Comparison of ENCODE assay signal across 9 cellular contexts in genomic region chr19:48997972-48998371, GRCh38. TPM values are rescaled to one million over a fixed set of nuclear protein-coding genes. Genes with fewer than 3 reads are reported as not detected.
DNase-seq lines count a peak whose midpoint lies in the region; ATAC-seq and TF ChIP-seq lines count a peak whose summit lies in the region.
"Had no signal": no experiment of that assay in that cellular context is flagged by ENCODE, and none has a peak within 500 bp of the region (broad histone marks: within the 10 kb centered on the region; RNA-seq: fewer than 3 reads in every experiment).

No MANE protein-coding gene starts in this region.

- no peak overlapping the region for H3K27ac Mint-ChIP-seq in activated naive CD8-positive, alpha-beta T cell treated with anti-CD3 and anti-CD28 coated beads, Interleukin-2, amount 50 U/mL, for 24 hours

- H3K79me2 ChIP-seq in PC-9 (ENCODE audit: low read depth) = peaks cover 47% of the 10 kb centered on the region

- H3K4me1 Mint-ChIP-seq in activated naive CD8-positive, alpha-beta T cell treated with anti-CD3 and anti-CD28 coated beads, Interleukin-2, amount 50 U/mL, for 24 hours = peaks cover 21% of the 10 kb centered on the region

- DNase-seq in AG09319 (ENCODE audit: extremely low read depth, low read depth) (no peak), PC-9 (peak in 1 of 2 experiments; percentile 57), lower lobe of right lung (peak; percentile 57), DMS153 treated with DMSO at 0.1 percent for 48 hours (lab: John Stamatoyannopoulos, UW; ENCODE audit: unreplicated experiment) (no peak), ureter (ENCODE audit: low spot score) (no peak)
- peak; percentile 71 for DNase-seq in activated naive CD8-positive, alpha-beta T cell treated with anti-CD3 and anti-CD28 coated beads, Interleukin-2, amount 50 U/mL, for 24 hours

- H3K36me3 ChIP-seq in PC-9 (ENCODE audit: low read depth) (peaks cover 20% of the 10 kb centered on the region), lower lobe of right lung (peaks cover 10% of the 10 kb centered on the region)

- intact Hi-C loops in PC-9 (cut with micrococcal nuclease; ENCODE audit: unreplicated experiment) = loop anchor here (2.0 to 10.0 kb wide), 3 partner anchors 77 to 647 kb away; partner anchors contain the start of genes CA11, RRAS and SCAF1
- intact Hi-C loops in lower lobe of right lung (cut with DNase I) = no loop called here

- H3K4me3 Mint-ChIP-seq in activated naive CD8-positive, alpha-beta T cell treated with anti-CD3 and anti-CD28 coated beads, Interleukin-2, amount 50 U/mL, for 24 hours = no peak overlapping the region

- H3F3A ChIP-seq in PC-9 (ENCODE audit: insufficient read depth, low read depth) = peaks cover 21% of the 10 kb centered on the region

- H3K4me3 ChIP-seq in GM12875 (ENCODE audit: low read depth, low read length) (no peak overlapping the region), PC-9 (no peak overlapping the region), lower lobe of right lung (no peak overlapping the region)

- TF ChIP-seq CTCF in AG09319 (IDR thresholded peaks at IDR 0.05; ENCODE audit: low read depth, low read length) (peak; percentile 35), GM12875 (IDR thresholded peaks at IDR 0.05; ENCODE audit: borderline replicate concordance, insufficient read depth, low read depth, low read length) (peak; percentile 51; the same call in 1 of the 2 replicates), PC-9 (conservative IDR thresholded peaks at IDR 0.05) (peak; percentile 74), lower lobe of right lung (IDR thresholded peaks at IDR 0.05) (peak; percentile 42)

- H3K4me2 ChIP-seq in PC-9 = no peak overlapping the region

- CTCF ChIA-PET in PC-9 (lab: Charles Lee) = interaction anchor here (0.5 to 0.7 kb wide), 5 partner anchors 156 to 417 kb away, joined by 3 to 7 read pairs (median 4); no protein-coding TSS in a partner anchor

- POLR2A ChIA-PET in PC-9 (lab: Charles Lee; ENCODE audit: unreplicated experiment) = no interaction called here

- H3K27me3 Mint-ChIP-seq in activated naive CD8-positive, alpha-beta T cell treated with anti-CD3 and anti-CD28 coated beads, Interleukin-2, amount 50 U/mL, for 24 hours = no peaks in the 10 kb centered on the region

- H3K27ac ChIP-seq in PC-9 = no peak overlapping the region
- H3K27ac ChIP-seq in lower lobe of right lung = no peak overlapping the region

- H3K27me3 ChIP-seq in PC-9 (ENCODE audit: insufficient read depth, low read depth) (no peaks in the 10 kb centered on the region), lower lobe of right lung (ENCODE audit: low read depth) (no peaks in the 10 kb centered on the region)

- no peak for ATAC-seq in activated naive CD8-positive, alpha-beta T cell treated with anti-CD3 and anti-CD28 coated beads, Interleukin-2, amount 50 U/mL, for 24 hours
- ATAC-seq in lower lobe of right lung = no peak
- no peak for ATAC-seq in GM18517 (IDR thresholded peaks at IDR 0.05; ENCODE audit: unreplicated experiment)

- BruUV-seq in PC-9 (replicated peaks; lab: Mats Ljungman, UMichigan) = no TSS peak

- H3K4me1 ChIP-seq in PC-9 (replicated peaks; ENCODE audit: insufficient read depth) = peaks cover 9% of the 10 kb centered on the region
- H3K4me1 ChIP-seq in lower lobe of right lung = peaks cover 12% of the 10 kb centered on the region

- no peaks in the 10 kb centered on the region for H3K9me3 Mint-ChIP-seq in activated naive CD8-positive, alpha-beta T cell treated with anti-CD3 and anti-CD28 coated beads, Interleukin-2, amount 50 U/mL, for 24 hours

- H3K9me3 ChIP-seq in PC-9 (ENCODE audit: insufficient read depth, low read depth) = no peaks in the 10 kb centered on the region
- H3K9me3 ChIP-seq in lower lobe of right lung = no peaks in the 10 kb centered on the region

- no peak overlapping the region for H2AFZ ChIP-seq in PC-9

- H3K9me2 ChIP-seq in PC-9 (ENCODE audit: insufficient read depth) = no peaks in the 10 kb centered on the region

- H4K20me1 ChIP-seq in PC-9 (ENCODE audit: insufficient read depth) = peaks cover 58% of the 10 kb centered on the region

- H3K36me3 Mint-ChIP-seq in activated naive CD8-positive, alpha-beta T cell treated with anti-CD3 and anti-CD28 coated beads, Interleukin-2, amount 50 U/mL, for 24 hours (ENCODE audit: low read depth) = peaks cover 28% of the 10 kb centered on the region

RNA-seq across cellular contexts. Expression of gene RUVBL2, which starts 4.3 kb away (rescaled TPM):
- total RNA-seq in PC-9 (2021) (175 and 179 TPM in 2 replicates), lower lobe of right lung (45.3 TPM), ureter (66.7 TPM)

RNA-seq across cellular contexts. Expression of gene GYS1, which starts 4.9 kb away (rescaled TPM):
- total RNA-seq in PC-9 (2021) (47.5 and 54.2 TPM in 2 replicates), lower lobe of right lung (24.8 TPM), ureter (73.8 TPM)

RNA-seq across cellular contexts. Expression of gene LHB, which starts 18.9 kb away (rescaled TPM):
- total RNA-seq in PC-9 (2021) = 1.6 and 3.5 TPM in 2 replicates
- total RNA-seq in lower lobe of right lung = not detected
- total RNA-seq in ureter = not detected

RNA-seq across cellular contexts. Expression of gene CGB3, which starts 26.2 kb away (rescaled TPM):
- total RNA-seq in PC-9 (2021) (not detected in 2 replicates), lower lobe of right lung (not detected), ureter (not detected)
- total RNA-seq: glomerular endothelial cell had no signal

RNA-seq across cellular contexts. Expression of gene FTL, which starts 32.9 kb away (rescaled TPM):
- total RNA-seq in PC-9 (2021) (3,402 and 3,822 TPM in 2 replicates), lower lobe of right lung (9,799 TPM), ureter (1,526 TPM)

Comparison
In these comparisons a context has a peak if more than half of its experiments do, and no peak if none do; other contexts are left out.
1. DNase-seq: peak in activated naive CD8-positive, alpha-beta T cell treated with anti-CD3 and anti-CD28 coated beads, Interleukin-2, amount 50 U/mL, for 24 hours (single experiment) and lower lobe of right lung (single experiment); none in AG09319 (single experiment), DMS153 treated with DMSO at 0.1 percent for 48 hours (single experiment) and ureter (single experiment).
2. Peak in every context shown above with its lines, with median percentiles within 50 percentile points of each other: CTCF ChIP-seq.